Comparison of ENCODE assay signal across 10 cellular contexts in genomic region chr2:65722028-65722427, GRCh38.
DNase-seq lines count a peak whose midpoint lies in the region; ATAC-seq and TF ChIP-seq lines count a peak whose summit lies in the region.
"Had no signal": no experiment of that assay in that cellular context is flagged by ENCODE, and none has a peak within 500 bp of the region (broad histone marks: within the 10 kb centered on the region; RNA-seq: fewer than 3 reads in every experiment).

No MANE protein-coding gene starts in this region.

- H3K4me1 ChIP-seq in PC-3 (ENCODE audit: insufficient read depth, low read length) = peaks cover 20% of the 10 kb centered on the region
- no peaks in the 10 kb centered on the region for H3K4me1 ChIP-seq in foreskin keratinocyte
- H3K4me1 ChIP-seq in ovary (ENCODE audit: insufficient read depth) = no peaks in the 10 kb centered on the region

- no peak for TF ChIP-seq EP300 in ovary (IDR thresholded peaks at IDR 0.05)

- peaks cover 10% of the 10 kb centered on the region for H3K27me3 Mint-ChIP-seq in activated T-cell treated with anti-CD3 and anti-CD28 coated beads, Interleukin-2, amount 50 U/mL, for 72 hours (ENCODE audit: low read depth)

- no peaks in the 10 kb centered on the region for H3K4me1 Mint-ChIP-seq in activated T-cell treated with anti-CD3 and anti-CD28 coated beads, Interleukin-2, amount 50 U/mL, for 72 hours (ENCODE audit: low read depth)

- no peak overlapping the region for H2AFZ ChIP-seq in PC-3 (ENCODE audit: low read length)

- H3K9me3 Mint-ChIP-seq in activated T-cell treated with anti-CD3 and anti-CD28 coated beads, Interleukin-2, amount 50 U/mL, for 72 hours = no peaks in the 10 kb centered on the region

- CTCF ChIA-PET in PC-3 (lab: Charles Lee) = interaction anchor here (0.8 kb wide), 1 partner anchor 79 kb away, joined by 4 read pairs; no protein-coding TSS in a partner anchor

- H3K4me3 ChIP-seq in PC-3 (ENCODE audit: low read length) = no peak overlapping the region
- H3K4me3 ChIP-seq in ovary = no peak overlapping the region
- H3K4me3 ChIP-seq: skin epidermis had no signal

- H3K27ac ChIP-seq in PC-3 (ENCODE audit: low read length) = no peak overlapping the region
- H3K27ac ChIP-seq in foreskin keratinocyte = no peak overlapping the region
- H3K27ac ChIP-seq in ovary = no peak overlapping the region
- H3K27ac ChIP-seq: skin epidermis had no signal

- H3K9me3 ChIP-seq in PC-3 (ENCODE audit: low read length) = no peaks in the 10 kb centered on the region
- H3K9me3 ChIP-seq in ovary = no peaks in the 10 kb centered on the region

- H3K4me3 Mint-ChIP-seq in activated T-cell treated with anti-CD3 and anti-CD28 coated beads, Interleukin-2, amount 50 U/mL, for 72 hours = no peak overlapping the region

- no peak overlapping the region for H3K27ac Mint-ChIP-seq in activated T-cell treated with anti-CD3 and anti-CD28 coated beads, Interleukin-2, amount 50 U/mL, for 72 hours

- BruUV-seq in PC-3 (replicated peaks; lab: Mats Ljungman, UMichigan) = no TSS peak

- intact Hi-C loops in PC-3 (cut with micrococcal nuclease) = loop anchor here (5.0 to 10.0 kb wide), 3 partner anchors 55 to 853 kb away; no protein-coding TSS in a partner anchor
- intact Hi-C loops in ovary (cut with DNase I) = loop anchor here in 2 of 4 donors (10.0 kb wide), 3 partner anchors 703 to 853 kb away; partner anchors contain the start of gene MEIS1 (in 1 of the 2)

- 27 to 30% (median 28%) methylated on average over 4 of the region's 4 CpGs for WGBS in ovary, 3 donors

- H3K79me2 ChIP-seq in PC-3 (ENCODE audit: low read length) = no peaks in the 10 kb centered on the region

- ATAC-seq in PC-3 (peak; percentile 83), foreskin keratinocyte (peak; percentile 37), HG03095 (IDR thresholded peaks at IDR 0.05; ENCODE audit: unreplicated experiment) (no peak), HG03378 (IDR thresholded peaks at IDR 0.05; ENCODE audit: unreplicated experiment) (no peak)
- ATAC-seq in activated T-cell treated with anti-CD3 and anti-CD28 coated beads, Interleukin-2, amount 50 U/mL, for 72 hours (replicated peaks in 1 of 2) = no peak

- DNase-seq in EL (peak; percentile 13), PC-3 (peak; percentile 55), foreskin keratinocyte (no peak), ovary (peak; percentile 55 to 73 (median 61)), AML-193 (lab: John Stamatoyannopoulos, UW) (no peak)
- no peak for DNase-seq in activated T-cell treated with anti-CD3 and anti-CD28 coated beads, Interleukin-2, amount 50 U/mL, for 72 hours
- DNase-seq: activated CD4-positive, alpha-beta T cell treated with anti-CD3 and anti-CD28 coated beads for 4 hours had no signal

- no peaks in the 10 kb centered on the region for H3F3A ChIP-seq in PC-3 (ENCODE audit: low read length, unreplicated experiment)

- no peaks in the 10 kb centered on the region for H3K36me3 ChIP-seq in PC-3 (ENCODE audit: low read depth, low read length)
- H3K36me3 ChIP-seq in ovary = no peaks in the 10 kb centered on the region

- H3K27me3 ChIP-seq in PC-3 (ENCODE audit: low read length) = peaks cover 31% of the 10 kb centered on the region
- H3K27me3 ChIP-seq in foreskin keratinocyte = no peaks in the 10 kb centered on the region
- no peaks in the 10 kb centered on the region for H3K27me3 ChIP-seq in ovary

- POLR2A ChIA-PET in PC-3 (lab: Charles Lee; ENCODE audit: unreplicated experiment) = no interaction called here

- 0 out of 2 replicates have a peak, but pooled peaks cover 4% of the 10 kb centered on the region for H3K9me2 ChIP-seq in PC-3 (replicated peaks; ENCODE audit: low read length)

- H3K9ac ChIP-seq in PC-3 (ENCODE audit: low read length) = no peak overlapping the region

- no peaks in the 10 kb centered on the region for H4K20me1 ChIP-seq in PC-3 (ENCODE audit: low read length)

- TF ChIP-seq CTCF in PC-3 (conservative IDR thresholded peaks at IDR 0.05; ENCODE audit: low read depth, low read length) = peak; percentile 60
- TF ChIP-seq CTCF in foreskin keratinocyte (conservative IDR thresholded peaks at IDR 0.05) = peak; percentile 62
- TF ChIP-seq CTCF in ovary (IDR thresholded peaks at IDR 0.05) = peak in 2 of 3 donors; percentile 29 to 36

- no peak overlapping the region for H3K4me2 ChIP-seq in PC-3 (ENCODE audit: low read length)

- no peaks in the 10 kb centered on the region for H3K36me3 Mint-ChIP-seq in activated T-cell treated with anti-CD3 and anti-CD28 coated beads, Interleukin-2, amount 50 U/mL, for 72 hours (ENCODE audit: insufficient read depth in 2 of 2)

- TF ChIP-seq POLR2A in ovary (IDR thresholded peaks at IDR 0.05) = no peak

Comparison
In these comparisons a context has a peak if more than half of its experiments do, and no peak if none do; other contexts are left out.
1. DNase-seq: peak in EL (single experiment), PC-3 (single experiment) and ovary (5 of 5); none in foreskin keratinocyte (0 of 2), AML-193 (0 of 2) and activated T-cell treated with anti-CD3 and anti-CD28 coated beads, Interleukin-2, amount 50 U/mL, for 72 hours (0 of 2).
2. ATAC-seq: peak in PC-3 (single experiment) and foreskin keratinocyte (single experiment); none in activated T-cell treated with anti-CD3 and anti-CD28 coated beads, Interleukin-2, amount 50 U/mL, for 72 hours (0 of 2), HG03095 (single experiment) and HG03378 (single experiment).
3. Peak in every context shown above with its lines, with median percentiles within 50 percentile points of each other: CTCF ChIP-seq.